Comparison of ENCODE assay signal across 8 cellular contexts in the genomic region with DNA sequence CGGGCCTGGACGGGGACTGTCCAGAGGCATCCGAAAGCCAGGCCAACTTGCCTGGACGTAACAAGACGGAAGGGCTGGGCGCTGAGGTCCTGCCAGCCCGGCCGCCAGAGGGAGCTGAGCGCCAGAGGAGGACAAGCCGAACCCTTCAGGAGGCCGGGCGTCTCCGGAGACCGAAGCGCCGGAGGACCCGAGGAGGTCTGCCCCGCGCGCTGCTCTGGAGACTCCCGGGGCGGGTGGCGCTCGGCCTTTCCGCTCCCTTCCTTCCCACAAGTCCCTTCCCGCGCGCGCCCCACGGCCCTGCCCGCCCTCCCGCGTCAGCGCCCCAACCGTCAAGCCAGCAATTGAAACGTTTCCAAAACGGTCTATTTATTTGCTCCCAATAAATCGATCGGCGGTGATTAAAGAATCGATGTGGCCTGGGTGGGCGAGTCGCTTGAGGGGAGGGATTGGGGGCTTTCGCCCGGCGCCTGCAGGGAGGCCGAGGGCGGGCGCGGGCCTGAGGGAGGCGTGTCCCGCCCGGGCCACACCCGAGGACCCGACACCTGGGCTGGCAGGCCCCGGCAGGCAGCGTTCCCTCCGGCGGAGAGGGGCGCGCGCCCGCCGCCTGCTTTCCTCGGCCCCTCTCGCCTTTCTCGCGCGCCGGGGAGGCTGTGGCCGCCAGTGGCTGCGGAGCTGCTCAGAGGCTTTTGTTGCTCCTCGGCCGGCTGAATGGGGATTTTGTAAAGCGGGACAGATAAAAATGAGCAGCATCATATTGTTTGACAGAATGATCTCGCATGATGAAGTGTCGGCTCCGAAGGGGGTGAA. TPM values are rescaled to one million over a fixed set of nuclear protein-coding genes. Genes with fewer than 3 reads are reported as not detected.
DNase-seq lines count a peak whose midpoint lies in the region; ATAC-seq and TF ChIP-seq lines count a peak whose summit lies in the region.

No MANE protein-coding gene starts in this region.

- H3K9me3 ChIP-seq in BLaER1, result peaks cover 60% of the 10 kb centered on the region
- peaks cover 6% of the 10 kb centered on the region for H3K9me3 ChIP-seq in neural cell (ENCODE audit: low read length)

- TF ChIP-seq CTCF in neural cell (IDR thresholded peaks at IDR 0.05; ENCODE audit: poor library complexity, severe bottlenecking), result no peak

- H3K36me3 ChIP-seq in BLaER1 (no peaks in the 10 kb centered on the region), neural cell (ENCODE audit: insufficient read depth, low read length) (no peaks in the 10 kb centered on the region)

- peaks cover 68% of the 10 kb centered on the region for H3K27me3 Mint-ChIP-seq in activated CD4-positive, alpha-beta memory T cell treated with anti-CD3 and anti-CD28 coated beads, Interleukin-2, amount 10 ng/mL, durations not matched to agents 7 days and 5 days

- no peak overlapping the region for H2AFZ ChIP-seq in neural cell (ENCODE audit: low read depth, low read length)

- H3F3A ChIP-seq in neural cell (ENCODE audit: insufficient read depth, low read length, poor library complexity, severe bottlenecking), result no peaks in the 10 kb centered on the region

- CTCF ChIA-PET in activated CD4-positive, alpha-beta memory T cell treated with anti-CD3 and anti-CD28 coated beads, Interleukin-2, amount 10 ng/mL, durations not matched to agents 7 days and 5 days (lab: Charles Lee), result interaction anchor here (1.0 to 2.5 kb wide), 5 partner anchors 9 to 19 kb away, joined by 4 to 15 read pairs (median 5); no protein-coding TSS in a partner anchor

- no peak overlapping the region for H3K9ac ChIP-seq in BLaER1
- no peak overlapping the region for H3K9ac ChIP-seq in neural cell (ENCODE audit: low read length)

- H3K27ac ChIP-seq in BLaER1, result no peak overlapping the region
- H3K27ac ChIP-seq in neural cell (ENCODE audit: low read length), result no peak overlapping the region

- H3K9me3 Mint-ChIP-seq in activated CD4-positive, alpha-beta memory T cell treated with anti-CD3 and anti-CD28 coated beads, Interleukin-2, amount 10 ng/mL, durations not matched to agents 7 days and 5 days, result peaks cover 8% of the 10 kb centered on the region

- TF ChIP-seq RAD21 in neural cell (conservative IDR thresholded peaks at IDR 0.05), result no peak

- H3K36me3 Mint-ChIP-seq in activated CD4-positive, alpha-beta memory T cell treated with anti-CD3 and anti-CD28 coated beads, Interleukin-2, amount 10 ng/mL, durations not matched to agents 7 days and 5 days (ENCODE audit: low read depth), result peaks cover 25% of the 10 kb centered on the region

- DNase-seq in GM19238 (ENCODE audit: insufficient read length, low spot score), result peak; percentile 60
- peak; percentile 60 for DNase-seq in NCI-H446 treated with DMSO at 0.1 percent for 48 hours (lab: John Stamatoyannopoulos, UW)
- peak; percentile 69 for DNase-seq in activated CD4-positive, alpha-beta memory T cell treated with anti-CD3 and anti-CD28 coated beads, Interleukin-2, amount 10 ng/mL, durations not matched to agents 7 days and 5 days
- DNase-seq in fibroblast of peridontal ligament (ENCODE audit: extremely low read depth), result peak; percentile 27
- DNase-seq in GOT3 (lab: John Stamatoyannopoulos, UW), result no peak

- H3K4me3 ChIP-seq in BLaER1, result peak overlapping the region; percentile 60
- H3K4me3 ChIP-seq in neural cell (ENCODE audit: low read length), result peak overlapping the region; percentile 54

- H3K27ac Mint-ChIP-seq in activated CD4-positive, alpha-beta memory T cell treated with anti-CD3 and anti-CD28 coated beads, Interleukin-2, amount 10 ng/mL, durations not matched to agents 7 days and 5 days, result no peak overlapping the region

- TF ChIP-seq EP300 in neural cell (conservative IDR thresholded peaks at IDR 0.05; ENCODE audit: poor library complexity, severe bottlenecking), result no peak

- H3K9me2 ChIP-seq in neural cell (ENCODE audit: insufficient read depth, low read length), result no peaks in the 10 kb centered on the region

- peak; percentile 65 for ATAC-seq in HG03354 (IDR thresholded peaks at IDR 0.05; ENCODE audit: poor library complexity, severe bottlenecking, unreplicated experiment)

- H3K4me1 Mint-ChIP-seq in activated CD4-positive, alpha-beta memory T cell treated with anti-CD3 and anti-CD28 coated beads, Interleukin-2, amount 10 ng/mL, durations not matched to agents 7 days and 5 days, result peaks cover 41% of the 10 kb centered on the region

- POLR2A ChIA-PET in activated CD4-positive, alpha-beta memory T cell treated with anti-CD3 and anti-CD28 coated beads, Interleukin-2, amount 10 ng/mL, durations not matched to agents 7 days and 5 days (lab: Charles Lee), result interaction anchor here (0.9 kb wide), 1 partner anchor 10 kb away, joined by 3 read pairs; no protein-coding TSS in a partner anchor

- H3K27me3 ChIP-seq in BLaER1 (peaks cover 71% of the 10 kb centered on the region), neural cell (ENCODE audit: insufficient read depth, low read depth, low read length) (peaks cover 90% of the 10 kb centered on the region)

- no peaks in the 10 kb centered on the region for H3K4me1 ChIP-seq in BLaER1

- no peaks in the 10 kb centered on the region for H3K79me2 ChIP-seq in neural cell (replicated peaks; ENCODE audit: insufficient read depth, low read length)

- peaks cover 42% of the 10 kb centered on the region for H4K20me1 ChIP-seq in BLaER1
- no peaks in the 10 kb centered on the region for H4K20me1 ChIP-seq in neural cell (ENCODE audit: insufficient read depth)

- H3K4me2 ChIP-seq in BLaER1 (peak overlapping the region; percentile 67), neural cell (ENCODE audit: low read length) (no peak overlapping the region)

- peak overlapping the region; percentile 61 for H3K4me3 Mint-ChIP-seq in activated CD4-positive, alpha-beta memory T cell treated with anti-CD3 and anti-CD28 coated beads, Interleukin-2, amount 10 ng/mL, durations not matched to agents 7 days and 5 days

TF ChIP-seq in neural cell, 6 proteins besides CTCF, POLR2A, EP300 and RAD21:
- TF ChIP-seq EZH2 (IDR thresholded peaks at IDR 0.05; ENCODE audit: borderline replicate concordance, insufficient read depth, low read length, poor library complexity, severe bottlenecking), result peak; percentile 77
- TF ChIP-seq MXI1 (conservative IDR thresholded peaks at IDR 0.05; ENCODE audit: poor library complexity, severe bottlenecking), result no peak
- TF ChIP-seq SMC3 (conservative IDR thresholded peaks at IDR 0.05; ENCODE audit: poor library complexity), result no peak

RNA-seq across cellular contexts. Expression of a gene that starts 5.2 kb away (rescaled TPM):
- not detected for total RNA-seq in activated CD4-positive, alpha-beta memory T cell treated with anti-CD3 and anti-CD28 coated beads, Interleukin-2, amount 10 ng/mL, durations not matched to agents 7 days and 5 days
- 0.14 TPM in 1 of 2 replicates, not detected in the other for polyA plus RNA-seq in neural cell
- polyA minus RNA-seq in neural cell, result not detected in 2 replicates

RNA-seq across cellular contexts. Expression of a gene that starts 50.2 kb away (rescaled TPM):
- 10 to 100 TPM; 21.7 to 23.8 TPM for total RNA-seq in activated CD4-positive, alpha-beta memory T cell treated with anti-CD3 and anti-CD28 coated beads, Interleukin-2, amount 10 ng/mL, durations not matched to agents 7 days and 5 days
- 31.3 and 46.8 TPM in 2 replicates for polyA plus RNA-seq in neural cell
- polyA minus RNA-seq in neural cell, result 36.8 and 37.5 TPM in 2 replicates
